Comparison of ENCODE assay signal across 16 cellular contexts in the genomic region with DNA sequence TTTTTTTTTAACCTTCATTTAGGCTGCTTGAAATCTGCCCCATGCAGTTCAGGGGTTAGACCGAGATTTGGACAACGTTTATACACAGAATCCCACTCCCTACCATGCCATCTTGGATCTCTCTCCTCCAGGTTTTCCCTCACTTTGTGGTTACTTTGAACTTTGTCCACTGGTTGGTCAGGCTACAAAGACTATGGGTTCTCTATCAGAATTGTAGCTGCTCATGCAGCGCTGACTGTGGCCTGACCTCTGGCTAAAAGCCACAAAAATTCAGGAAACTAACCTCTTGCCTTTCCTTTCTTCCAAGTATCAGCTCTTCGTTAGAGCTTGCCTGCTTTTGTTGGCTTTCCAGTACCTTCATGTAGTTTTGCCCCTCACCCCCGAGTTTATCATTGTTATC. TPM values are rescaled to one million over a fixed set of nuclear protein-coding genes. Genes with fewer than 3 reads are reported as not detected.
DNase-seq lines count a peak whose midpoint lies in the region; ATAC-seq, FAIRE-seq and TF ChIP-seq lines count a peak whose summit lies in the region.
"Had no signal": no experiment of that assay in that cellular context is flagged by ENCODE, and none has a peak within 500 bp of the region (broad histone marks: within the 10 kb centered on the region; RNA-seq: fewer than 3 reads in every experiment).

No MANE protein-coding gene starts in this region.

- no peak overlapping the region for H3K4me3 ChIP-seq in choroid plexus epithelial cell (ENCODE audit: low read depth, low read length)

- FAIRE-seq in urothelium cell line (lab: Jason Lieb, UNC) = no peak

- DNase-seq in COLO829 (ENCODE audit: low spot score) (peak; percentile 44), M059J (ENCODE audit: low read depth) (peak; percentile 48), choroid plexus epithelial cell (ENCODE audit: low read depth) (peak; percentile 35), mucosa of gallbladder (ENCODE audit: low spot score) (peak; percentile 49), urothelium cell line (ENCODE audit: low spot score) (no peak), nucleus accumbens (lab: John Stamatoyannopoulos, UW) (no peak), AG08395 (ENCODE audit: low spot score) (no peak)
- DNase-seq: 8988T, C1 segment of cervical spinal cord, Kasumi-1, NCI-H1417 treated with DMSO at 0.1 percent for 48 hours, NCI-H2081, NCI-H2227 treated with DMSO at 0.1 percent for 48 hours, NCI-H524 treated with DMSO at 0.1 percent for 48 hours had no signal

- ATAC-seq in HG02610 (IDR thresholded peaks at IDR 0.05; ENCODE audit: unreplicated experiment) = no peak

- TF ChIP-seq CTCF in choroid plexus epithelial cell (conservative IDR thresholded peaks at IDR 0.05; ENCODE audit: low read depth, low read length) = no peak

RNA-seq across cellular contexts. Expression of gene KCNG1, which starts 44.9 kb away (rescaled TPM):
- total RNA-seq in M059J (2014; rRNA removed; shearing (Covaris generic)) = 2.4 and 4.5 TPM in 2 replicates
- 9.9 TPM for total RNA-seq in mucosa of gallbladder
- total RNA-seq: OCI-LY7 had no signal

Comparison
In these comparisons a context has a peak if more than half of its experiments do, and no peak if none do; other contexts are left out.
1. DNase-seq: peak in COLO829 (single experiment), M059J (single experiment), choroid plexus epithelial cell (single experiment) and mucosa of gallbladder (single experiment); none in urothelium cell line (single experiment), nucleus accumbens (0 of 56) and AG08395 (single experiment).